8 cellular contexts compared by ENCODE assay signal in genomic region chr19:49890349-49891311, GRCh38. TPM values are rescaled to one million over a fixed set of nuclear protein-coding genes. Genes with fewer than 3 reads are reported as not detected.
DNase-seq lines count a peak whose midpoint lies in the region; ATAC-seq, FAIRE-seq and TF ChIP-seq lines count a peak whose summit lies in the region.

No MANE protein-coding gene starts in this region.

- H3K4me3 ChIP-seq in HUES48 (ENCODE audit: low read depth, low read length), result peak overlapping the region; percentile 64

- H3K4me3 Mint-ChIP-seq in naive B cell, result peak overlapping the region; percentile 29 to 91 (median 83)
- peak overlapping the region; percentile 64 for H3K4me3 Mint-ChIP-seq in stimulated activated naive CD8-positive, alpha-beta T cell treated with anti-CD3 and anti-CD28 coated beads, Interleukin-15, Interleukin-2, amounts not matched to agents 100 ng/mL and 50 ng/mL, for 24 hours

- H3K4me1 Mint-ChIP-seq in naive B cell, result peaks cover 11 to 39% (median 38%) of the 10 kb centered on the region in 3 donors
- peaks cover 32% of the 10 kb centered on the region for H3K4me1 Mint-ChIP-seq in stimulated activated naive CD8-positive, alpha-beta T cell treated with anti-CD3 and anti-CD28 coated beads, Interleukin-15, Interleukin-2, amounts not matched to agents 100 ng/mL and 50 ng/mL, for 24 hours (ENCODE audit: low read depth)

- peaks cover 6% of the 10 kb centered on the region for H3K36me3 ChIP-seq in HUES48 (ENCODE audit: control insufficient read depth, insufficient read depth, low read length)

- peak; percentile 28 for DNase-seq in cerebellum (ENCODE audit: low spot score)
- no peak for DNase-seq in naive B cell
- no peak for DNase-seq in NCI-H2227 (lab: John Stamatoyannopoulos, UW; ENCODE audit: unreplicated experiment)
- DNase-seq in frontal cortex (ENCODE audit: low spot score in 2 of 2), result no peak
- DNase-seq in NCI-H510A treated with DMSO at 0.1 percent for 48 hours (lab: John Stamatoyannopoulos, UW), result no peak

- no peaks in the 10 kb centered on the region for H3K9me3 Mint-ChIP-seq in naive B cell
- H3K9me3 Mint-ChIP-seq in stimulated activated naive CD8-positive, alpha-beta T cell treated with anti-CD3 and anti-CD28 coated beads, Interleukin-15, Interleukin-2, amounts not matched to agents 100 ng/mL and 50 ng/mL, for 24 hours, result no peaks in the 10 kb centered on the region

- H3K9me3 ChIP-seq in HUES48 (ENCODE audit: control insufficient read depth, insufficient read depth, low read length), result no peaks in the 10 kb centered on the region

- H3K27ac Mint-ChIP-seq in naive B cell, result peak overlapping the region in 4 of 6 donors; percentile 44 to 85 (median 67)
- H3K27ac Mint-ChIP-seq in stimulated activated naive CD8-positive, alpha-beta T cell treated with anti-CD3 and anti-CD28 coated beads, Interleukin-15, Interleukin-2, amounts not matched to agents 100 ng/mL and 50 ng/mL, for 24 hours, result peak overlapping the region; percentile 51

- H3K27me3 Mint-ChIP-seq in naive B cell, result no peaks in the 10 kb centered on the region
- no peaks in the 10 kb centered on the region for H3K27me3 Mint-ChIP-seq in stimulated activated naive CD8-positive, alpha-beta T cell treated with anti-CD3 and anti-CD28 coated beads, Interleukin-15, Interleukin-2, amounts not matched to agents 100 ng/mL and 50 ng/mL, for 24 hours

- peak overlapping the region; percentile 55 for H3K27ac ChIP-seq in HUES48 (ENCODE audit: low read depth, low read length)
- no peak overlapping the region for H3K27ac ChIP-seq in VCaP

- H3K27me3 ChIP-seq in HUES48 (ENCODE audit: control insufficient read depth, insufficient read depth, low read length), result peaks cover 5% of the 10 kb centered on the region; the same call in 1 of the 2 replicates

- peak; percentile 46 for TF ChIP-seq CTCF in VCaP (conservative IDR thresholded peaks at IDR 0.05)

- ATAC-seq in naive B cell (ENCODE audit: low read depth in 2 of 2), result peak; percentile 79 to 83

- H3K4me1 ChIP-seq in HUES48 (ENCODE audit: control insufficient read depth, insufficient read depth, low read length), result peaks cover 6% of the 10 kb centered on the region; the same call in 1 of the 2 replicates

- FAIRE-seq in frontal cortex (lab: Jason Lieb, UNC), result no peak

- no peaks in the 10 kb centered on the region for H3K36me3 Mint-ChIP-seq in naive B cell
- H3K36me3 Mint-ChIP-seq in stimulated activated naive CD8-positive, alpha-beta T cell treated with anti-CD3 and anti-CD28 coated beads, Interleukin-15, Interleukin-2, amounts not matched to agents 100 ng/mL and 50 ng/mL, for 24 hours (ENCODE audit: low read depth), result peaks cover 7% of the 10 kb centered on the region

- no peak overlapping the region for H3K9ac ChIP-seq in HUES48 (ENCODE audit: low read depth, low read length)

RNA-seq across cellular contexts. Expression of gene IL4I1, which starts 6.1 kb away (rescaled TPM):
- total RNA-seq in cerebellum, result 0.64 TPM
- polyA plus RNA-seq in naive B cell (ENCODE audit: low read depth in 6 of 6), result 1 to 10 TPM in 1 of 6 donors, under 1 TPM in 1, not detected in 4; 0.66 to 1.2 TPM
- total RNA-seq in frontal cortex, result 0.41 TPM

RNA-seq across cellular contexts. Expression of gene TBC1D17, which starts 13.1 kb away (rescaled TPM):
- total RNA-seq in cerebellum (9.5 TPM), frontal cortex (5.7 TPM)
- 10 to 100 TPM; 10.5 to 20.6 (median 12.3) TPM for polyA plus RNA-seq in naive B cell (ENCODE audit: low read depth in 6 of 6)

RNA-seq across cellular contexts. Expression of gene AKT1S1, which starts 13.5 kb away (rescaled TPM):
- total RNA-seq in cerebellum (4.2 TPM), frontal cortex (4.1 TPM)
- 1 to 10 TPM; 1.5 to 6.0 (median 3.2) TPM for polyA plus RNA-seq in naive B cell (ENCODE audit: low read depth in 6 of 6)

RNA-seq across cellular contexts. Expression of gene PNKP, which starts 23.3 kb away (rescaled TPM):
- 31.0 TPM for total RNA-seq in cerebellum
- 10 to 100 TPM; 39.4 to 64.9 (median 49.8) TPM for polyA plus RNA-seq in naive B cell (ENCODE audit: low read depth in 6 of 6)
- 23.2 TPM for total RNA-seq in frontal cortex

RNA-seq across cellular contexts. Expression of gene ATF5, which starts 38.4 kb away (rescaled TPM):
- total RNA-seq in cerebellum, result 2.9 TPM
- polyA plus RNA-seq in naive B cell (ENCODE audit: low read depth in 6 of 6), result under 1 TPM in 5 of 6 donors, not detected in 1; 0.49 to 0.99 (median 0.71) TPM
- 10.6 TPM for total RNA-seq in frontal cortex
